Comparison of ENCODE assay signal across 8 cellular contexts in the genomic region with DNA sequence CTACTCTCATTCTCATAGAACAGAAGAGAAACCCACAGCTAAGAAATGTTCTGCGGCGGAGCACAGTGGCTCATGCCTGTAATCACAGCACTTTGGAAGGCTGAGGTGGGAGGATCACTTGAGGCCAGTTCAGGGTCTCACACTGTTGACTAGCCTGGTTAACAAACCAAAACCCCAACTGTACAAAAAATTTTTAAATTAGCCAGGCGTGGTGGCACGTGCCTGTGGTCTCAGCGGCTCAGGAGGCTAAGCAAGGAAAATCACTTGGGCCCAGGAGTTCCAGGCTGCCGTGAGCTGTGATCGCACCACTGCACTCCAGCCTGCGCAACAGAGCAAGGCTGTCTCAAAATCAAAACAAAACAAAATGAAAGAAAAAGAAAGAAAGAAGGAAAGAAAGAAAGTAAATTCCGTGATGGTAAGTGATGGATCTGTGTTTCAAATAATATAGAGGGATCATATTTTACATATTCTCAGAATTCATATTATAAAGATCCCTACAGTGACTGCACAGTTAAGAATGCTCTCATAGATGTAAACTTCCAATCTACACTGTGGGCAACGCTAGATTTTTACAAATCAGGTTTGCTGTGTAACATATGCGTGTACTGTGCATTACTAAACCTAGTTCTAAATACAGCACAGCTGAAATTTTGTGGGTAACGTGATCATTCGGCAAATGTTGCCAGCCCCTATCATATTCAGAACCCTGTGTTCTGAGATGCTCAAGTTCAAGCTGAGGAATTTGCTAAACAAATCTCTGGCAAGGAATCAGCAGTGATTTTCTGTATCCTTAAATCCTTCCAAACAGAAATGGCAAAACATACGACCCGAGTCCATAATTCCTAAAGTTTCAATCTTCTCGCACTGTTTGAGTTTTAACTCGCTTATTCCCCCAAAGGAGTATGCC. TPM values are rescaled to one million over a fixed set of nuclear protein-coding genes. Genes with fewer than 3 reads are reported as not detected.
DNase-seq lines count a peak whose midpoint lies in the region; ATAC-seq, FAIRE-seq and TF ChIP-seq lines count a peak whose summit lies in the region.

No MANE protein-coding gene starts in this region.

- H3K9ac ChIP-seq in adipocyte (ENCODE audit: low read length), result peak overlapping the region; percentile 91

- H3K27ac ChIP-seq in urinary bladder (ENCODE audit: low read depth), result no peak overlapping the region

- no peak for FAIRE-seq in HTR-8/SVneo (lab: Jason Lieb, UNC)

- peak; percentile 34 for ATAC-seq in HG02759 (IDR thresholded peaks at IDR 0.05; ENCODE audit: unreplicated experiment)
- ATAC-seq in GM18867 (IDR thresholded peaks at IDR 0.05; ENCODE audit: unreplicated experiment), result no peak

- no peak overlapping the region for H3K27ac Mint-ChIP-seq in Calu3 (ENCODE audit: unreplicated experiment)

- DNase-seq in Calu3 (no peak), adipocyte (ENCODE audit: low read depth) (peak; percentile 58), left kidney (ENCODE audit: low read depth, low spot score) (peak; percentile 84), HTR-8/SVneo (ENCODE audit: insufficient read length, low spot score) (no peak), NCI-H1092 treated with DMSO at 0.1 percent for 48 hours (lab: John Stamatoyannopoulos, UW) (no peak)

- no peak for TF ChIP-seq CTCF in Calu3 (IDR thresholded peaks at IDR 0.05; ENCODE audit: unreplicated experiment)

- H3K9me3 ChIP-seq in adipocyte (ENCODE audit: control insufficient read depth, low read length), result no peaks in the 10 kb centered on the region

- peak overlapping the region; percentile 64 for H3K4me3 Mint-ChIP-seq in Calu3 (ENCODE audit: low read depth, unreplicated experiment)

- H3K4me1 ChIP-seq in adipocyte (ENCODE audit: control insufficient read depth, insufficient read depth, low read length), result peaks cover 29% of the 10 kb centered on the region
- H3K4me1 ChIP-seq in urinary bladder (ENCODE audit: insufficient read depth), result peaks cover 4% of the 10 kb centered on the region

- H3K36me3 ChIP-seq in adipocyte (ENCODE audit: control insufficient read depth, insufficient read depth, low read length, severe bottlenecking) (no peaks in the 10 kb centered on the region), urinary bladder (ENCODE audit: insufficient read depth) (no peaks in the 10 kb centered on the region)

- no peaks in the 10 kb centered on the region for H3K27me3 ChIP-seq in adipocyte (replicated peaks; ENCODE audit: control insufficient read depth, insufficient read depth, low read length)

- CTCF ChIA-PET in Calu3 (lab: Charles Lee), result no interaction called here

- no peaks in the 10 kb centered on the region for H3K9me3 Mint-ChIP-seq in Calu3 (ENCODE audit: low read depth, unreplicated experiment)

- BruUV-seq in Calu3 (replicated peaks; lab: Mats Ljungman, UMichigan), result no TSS peak

- intact Hi-C loops in Calu3 (cut with micrococcal nuclease; ENCODE audit: unreplicated experiment), result no loop called here

- WGBS in urinary bladder, result 58% methylated on average over 17 of the region's 17 CpGs

- peaks cover 26% of the 10 kb centered on the region for H3K36me3 Mint-ChIP-seq in Calu3 (ENCODE audit: insufficient read depth, unreplicated experiment)

- H3K4me1 Mint-ChIP-seq in Calu3 (ENCODE audit: low read depth, unreplicated experiment), result peaks cover 27% of the 10 kb centered on the region

- H3K4me3 ChIP-seq in adipocyte (ENCODE audit: low read length) (peak overlapping the region; percentile 82), urinary bladder (ENCODE audit: low read depth, low read length) (peak overlapping the region; percentile 100)

- H3K27me3 Mint-ChIP-seq in Calu3 (ENCODE audit: unreplicated experiment), result peaks cover 30% of the 10 kb centered on the region

RNA-seq across cellular contexts. Expression of gene RAB12, which starts 1.2 kb away (rescaled TPM):
- 47.7 and 49.5 TPM in 2 replicates for total RNA-seq in Calu3 (2022)
- total RNA-seq in urinary bladder, result 81.8 TPM
- polyA plus RNA-seq in urinary bladder, result 52.0 TPM

Comparison
In these comparisons a context has a peak if more than half of its experiments do, and no peak if none do; other contexts are left out.
1. DNase-seq: peak in adipocyte (single experiment) and left kidney (single experiment); none in Calu3 (single experiment), HTR-8/SVneo (single experiment) and NCI-H1092 treated with DMSO at 0.1 percent for 48 hours (single experiment).